Comparison of ENCODE assay signal across 8 cellular contexts in genomic region chr11:44559207-44559943, GRCh38. TPM values are rescaled to one million over a fixed set of nuclear protein-coding genes. Genes with fewer than 3 reads are reported as not detected.
DNase-seq lines count a peak whose midpoint lies in the region; ATAC-seq and TF ChIP-seq lines count a peak whose summit lies in the region.

No MANE protein-coding gene starts in this region.

- intact Hi-C loops in natural killer cell (cut with micrococcal nuclease), result loop anchor here (5.0 kb wide), 1 partner anchor 353 kb away; no protein-coding TSS in a partner anchor

- H3K27ac Mint-ChIP-seq in activated T-cell treated with anti-CD3 and anti-CD28 coated beads, Interleukin-2, amount 50 U/mL, for 72 hours, result no peak overlapping the region
- peak overlapping the region in 1 of 2 donors; percentile 1 for H3K27ac Mint-ChIP-seq in natural killer cell

- H3K4me1 Mint-ChIP-seq in activated T-cell treated with anti-CD3 and anti-CD28 coated beads, Interleukin-2, amount 50 U/mL, for 72 hours (ENCODE audit: low read depth), result peaks cover 42% of the 10 kb centered on the region
- peaks cover 8 to 13% of the 10 kb centered on the region in 2 donors for H3K4me1 Mint-ChIP-seq in natural killer cell

- ATAC-seq in activated T-cell treated with anti-CD3 and anti-CD28 coated beads, Interleukin-2, amount 50 U/mL, for 72 hours (replicated peaks in 1 of 2), result peak; percentile 38 to 75
- ATAC-seq in HG03025 (IDR thresholded peaks at IDR 0.05; ENCODE audit: low FRiP score, unreplicated experiment) (peak; percentile 70), natural killer cell (peak in 2 of 3 donors; percentile 19 to 25)

- H3K36me3 Mint-ChIP-seq in activated T-cell treated with anti-CD3 and anti-CD28 coated beads, Interleukin-2, amount 50 U/mL, for 72 hours (ENCODE audit: insufficient read depth in 2 of 2), result peaks cover 0 to 1% of the 10 kb centered on the region in 2 donors
- H3K36me3 Mint-ChIP-seq in natural killer cell, result no peaks in the 10 kb centered on the region

- H3K9me3 Mint-ChIP-seq in activated T-cell treated with anti-CD3 and anti-CD28 coated beads, Interleukin-2, amount 50 U/mL, for 72 hours, result no peaks in the 10 kb centered on the region
- no peaks in the 10 kb centered on the region for H3K9me3 Mint-ChIP-seq in natural killer cell

- H3K27ac ChIP-seq in RWPE1, result peak overlapping the region; percentile 53

- POLR2A ChIA-PET in RWPE1 (lab: Yijun Ruan, JAX; ENCODE audit: low non-redundant PET), result no interaction called here

- H3K27me3 Mint-ChIP-seq in activated T-cell treated with anti-CD3 and anti-CD28 coated beads, Interleukin-2, amount 50 U/mL, for 72 hours (ENCODE audit: low read depth), result no peaks in the 10 kb centered on the region
- H3K27me3 Mint-ChIP-seq in natural killer cell (ENCODE audit: low read depth in 2 of 2), result no peaks in the 10 kb centered on the region

- TF ChIP-seq CTCF in RWPE1 (conservative IDR thresholded peaks at IDR 0.05; ENCODE audit: low read depth) (no peak), natural killer cell (IDR thresholded peaks at IDR 0.05) (no peak)

- peak in 1 of 2 donors; percentile 32 for DNase-seq in activated T-cell treated with anti-CD3 and anti-CD28 coated beads, Interleukin-2, amount 50 U/mL, for 72 hours
- no peak for DNase-seq in activated T-cell treated with anti-CD3 and anti-CD28 coated beads, Interleukin-2, amount 50 U/mL, for 1 hour
- no peak for DNase-seq in RWPE1 (ENCODE audit: low spot score)
- no peak for DNase-seq in natural killer cell
- DNase-seq in NCI-H1436 (lab: John Stamatoyannopoulos, UW), result no peak
- DNase-seq in NCI-H510A treated with DMSO at 0.1 percent for 48 hours (lab: John Stamatoyannopoulos, UW), result no peak
- DNase-seq in COR-L47 (lab: John Stamatoyannopoulos, UW), result no peak

- peak overlapping the region; percentile 52 to 69 for H3K4me3 Mint-ChIP-seq in activated T-cell treated with anti-CD3 and anti-CD28 coated beads, Interleukin-2, amount 50 U/mL, for 72 hours
- H3K4me3 Mint-ChIP-seq in natural killer cell, result no peak overlapping the region

- CTCF ChIA-PET in RWPE1 (lab: Yijun Ruan, JAX), result interaction anchor here (0.7 to 8.1 kb wide), 3 partner anchors 36 to 352 kb away, joined by 3 to 103 read pairs (median 5); no protein-coding TSS in a partner anchor

RNA-seq across cellular contexts. Expression of gene CD82, which starts 6.1 kb away (rescaled TPM):
- total RNA-seq in activated T-cell treated with anti-CD3 and anti-CD28 coated beads, Interleukin-2, amount 50 U/mL, for 72 hours, result 100 to 1,000 TPM; 364 to 421 TPM
- 10 to 100 TPM; 11.6 to 42.1 (median 13.0) TPM for total RNA-seq in natural killer cell

Comparison
In these comparisons a context has a peak if more than half of its experiments do, and no peak if none do; other contexts are left out.
1. RNA of gene CD82, which starts 6.1 kb away (total RNA-seq): 364 to 421 TPM in activated T-cell treated with anti-CD3 and anti-CD28 coated beads, Interleukin-2, amount 50 U/mL, for 72 hours; 11.6 to 42.1 TPM in natural killer cell; every median in the first group is over 4 times any median in the second.
2. Peak in every context shown above with its lines, with median percentiles within 50 percentile points of each other: ATAC-seq.